ENCODE assay signal across 10 cellular contexts in the genomic region with DNA sequence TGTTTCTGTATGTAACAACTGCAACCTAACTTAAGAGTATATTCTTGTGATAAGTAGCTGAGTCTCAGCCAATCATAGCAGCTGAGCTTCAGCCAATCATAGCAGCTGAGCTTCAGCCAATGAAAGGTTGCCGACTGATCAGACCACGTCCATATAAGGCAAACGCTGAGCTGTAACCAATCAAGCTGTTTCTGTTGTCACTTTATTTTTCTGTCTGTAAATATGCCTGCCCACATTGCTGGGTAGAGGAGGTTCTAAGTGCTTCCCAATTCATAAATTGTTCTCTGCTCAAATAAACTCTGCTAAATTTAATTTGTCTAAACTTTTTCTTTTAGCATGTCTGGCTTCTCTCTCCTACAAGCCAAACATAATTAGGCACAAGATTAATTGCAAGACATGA.
"Had no signal": no experiment of that assay in that cellular context is flagged by ENCODE, and none has a peak within 500 bp of the region (broad histone marks: within the 10 kb centered on the region; RNA-seq: fewer than 3 reads in every experiment).

No MANE protein-coding gene starts in this region.

- H2AFZ ChIP-seq: GM23248 had no signal

- H3K4me3 ChIP-seq: GM23248 had no signal

- DNase-seq: GM23248, GOT3, H9, HCEC 1CT, HFFc6, IMR-90, KBM-7 had no signal

- H3K9me3 Mint-ChIP-seq: H9, HFFc6 had no signal

- H3K27ac ChIP-seq: GM23248, KMS-11 had no signal

- H3K4me2 ChIP-seq: KMS-11 had no signal

- H3K9ac ChIP-seq: GM23248, KMS-11 had no signal

- H3K27ac Mint-ChIP-seq: H9, HFFc6 had no signal

- FAIRE-seq: H54, HTR-8/SVneo had no signal
